1 cellular context compared by ENCODE assay signal in genomic region chr1:82329226-82329625, GRCh38.
TF ChIP-seq lines count a peak whose summit lies in the region.

No MANE protein-coding gene starts in this region.

TF ChIP-seq in GM23338, 12 proteins besides CTCF, POLR2A, EP300 and RAD21 (continued from another document):
- no peak for TF ChIP-seq REST (IDR thresholded peaks at IDR 0.05; ENCODE audit: unreplicated experiment)
- TF ChIP-seq JUNB (IDR thresholded peaks at IDR 0.05; ENCODE audit: unreplicated experiment) = no peak
- TF ChIP-seq EZH2 (IDR thresholded peaks at IDR 0.05; ENCODE audit: low read depth, unreplicated experiment) = no peak
- no peak for TF ChIP-seq CREB1 (CRISPR knock-in tag; IDR thresholded peaks at IDR 0.05; ENCODE audit: low read depth)
- no peak for TF ChIP-seq STAT1 (IDR thresholded peaks at IDR 0.05; ENCODE audit: unreplicated experiment)
- TF ChIP-seq ZNF462 (CRISPR knock-in tag; IDR thresholded peaks at IDR 0.05) = no peak
- no peak for TF ChIP-seq NANOG (IDR thresholded peaks at IDR 0.05; ENCODE audit: borderline replicate concordance)
- TF ChIP-seq EZH2phosphoT487 (IDR thresholded peaks at IDR 0.05; ENCODE audit: unreplicated experiment) = no peak
- TF ChIP-seq POLR2AphosphoS5 (IDR thresholded peaks at IDR 0.05; ENCODE audit: low read depth) = no peak
